ENCODE assay signal across 8 cellular contexts in genomic region chr1:51768971-51769601, GRCh38.
DNase-seq lines count a peak whose midpoint lies in the region; ATAC-seq and TF ChIP-seq lines count a peak whose summit lies in the region.

No MANE protein-coding gene starts in this region.

- peak overlapping the region; percentile 44; the same call in 1 of the 2 replicates for H3K27ac ChIP-seq in MM.1S (ENCODE audit: low read length)
- no peak overlapping the region for H3K27ac ChIP-seq in esophagus squamous epithelium

- no peaks in the 10 kb centered on the region for H3K9me2 ChIP-seq in MM.1S (replicated peaks; ENCODE audit: insufficient read depth, low read length)

- H3K27me3 ChIP-seq in MM.1S (replicated peaks; ENCODE audit: insufficient read depth, low read length) = no peaks in the 10 kb centered on the region
- H3K27me3 ChIP-seq in esophagus squamous epithelium = no peaks in the 10 kb centered on the region

- H3K36me3 ChIP-seq in MM.1S (replicated peaks; ENCODE audit: insufficient read depth, low read length) (peaks cover 14% of the 10 kb centered on the region; the same call in 1 of the 2 replicates), esophagus squamous epithelium (peaks cover 0 to 76% (median 10%) of the 10 kb centered on the region in 3 donors)

- H3F3A ChIP-seq in MM.1S (ENCODE audit: insufficient read depth, low read length) = peaks cover 9% of the 10 kb centered on the region

- DNase-seq in AG09309 (ENCODE audit: low read depth) (peak; percentile 32), GM10248 (ENCODE audit: extremely low spot score) (peak; percentile 60), MM.1S (peak; percentile 72), SW480 (ENCODE audit: low spot score) (peak; percentile 56), esophagus squamous epithelium (lab: John Stamatoyannopoulos, UW) (no peak), nephron progenitor cell (peak; percentile 4)

- H3K36me3 Mint-ChIP-seq in nephron progenitor cell (ENCODE audit: low read depth) = peaks cover 76% of the 10 kb centered on the region

- H2AFZ ChIP-seq in MM.1S (ENCODE audit: low read length) = no peak overlapping the region

- no peak for TF ChIP-seq POLR2A in esophagus squamous epithelium (IDR thresholded peaks at IDR 0.05)

- 65 to 80% methylated on average over 6 of the region's 6 CpGs for WGBS in esophagus squamous epithelium, 2 donors

- no peaks in the 10 kb centered on the region for H4K20me1 ChIP-seq in MM.1S (ENCODE audit: insufficient read depth, low read length)

- H3K9me3 ChIP-seq in MM.1S (replicated peaks; ENCODE audit: insufficient read depth, low read length) = no peaks in the 10 kb centered on the region
- no peaks in the 10 kb centered on the region for H3K9me3 ChIP-seq in esophagus squamous epithelium

- no peaks in the 10 kb centered on the region for H3K27me3 Mint-ChIP-seq in nephron progenitor cell (ENCODE audit: low read depth, poor library complexity)

- ATAC-seq in HG03457 (IDR thresholded peaks at IDR 0.05; ENCODE audit: unreplicated experiment) (no peak), HG03439 (IDR thresholded peaks at IDR 0.05; ENCODE audit: unreplicated experiment) (no peak)

- no peak overlapping the region for H3K27ac Mint-ChIP-seq in nephron progenitor cell

- CTCF ChIA-PET in GM10248 (lab: Yijun Ruan, JAX) = interaction anchor here (0.7 to 3.8 kb wide), 37 partner anchors 8 to 896 kb away, joined by 3 to 33 read pairs (median 6); partner anchors contain the start of gene OSBPL9

- no peak overlapping the region for H3K4me3 ChIP-seq in AG09309 (ENCODE audit: control insufficient read depth, low read depth, low read length)
- H3K4me3 ChIP-seq in MM.1S (ENCODE audit: low read length) = no peak overlapping the region
- H3K4me3 ChIP-seq in esophagus squamous epithelium = no peak overlapping the region

- no peaks in the 10 kb centered on the region for H3K4me1 Mint-ChIP-seq in nephron progenitor cell

- TF ChIP-seq CTCF in AG09309 (IDR thresholded peaks at IDR 0.05; ENCODE audit: control insufficient read depth, insufficient read depth, low read depth, low read length, missing control alignments) = peak; percentile 78
- peak; percentile 53 for TF ChIP-seq CTCF in GM10248 (IDR thresholded peaks at IDR 0.05; ENCODE audit: control extremely low read depth, extremely low read depth, low read depth, missing control alignments)
- peak; percentile 84 for TF ChIP-seq CTCF in MM.1S (IDR thresholded peaks at IDR 0.05; ENCODE audit: low read length)
- TF ChIP-seq CTCF in esophagus squamous epithelium (IDR thresholded peaks at IDR 0.05) = peak; percentile 63 to 86 (median 80)
- peak; percentile 71 for TF ChIP-seq CTCF in nephron progenitor cell (IDR thresholded peaks at IDR 0.05)

- no peak overlapping the region for H3K4me3 Mint-ChIP-seq in nephron progenitor cell

- H3K4me2 ChIP-seq in MM.1S (ENCODE audit: low read depth, low read length) = peak overlapping the region; percentile 8; the same call in 1 of the 2 replicates

- intact Hi-C loops in esophagus squamous epithelium (cut with DNase I) = loop anchor here (10.0 kb wide), 1 partner anchor 134 kb away; no protein-coding TSS in a partner anchor

- H3K79me2 ChIP-seq in MM.1S (ENCODE audit: low read length) = peaks cover 39% of the 10 kb centered on the region

- no peak overlapping the region for H3K9ac ChIP-seq in MM.1S (ENCODE audit: low read length)

- H3K4me1 ChIP-seq in MM.1S (ENCODE audit: low read length) (peaks cover 7% of the 10 kb centered on the region), esophagus squamous epithelium (no peaks in the 10 kb centered on the region)

- POLR2A ChIA-PET in GM10248 (lab: Yijun Ruan, JAX) = no interaction called here

- H3K9me3 Mint-ChIP-seq in nephron progenitor cell = no peaks in the 10 kb centered on the region
